ENCODE assay signal across 8 cellular contexts in the genomic region with DNA sequence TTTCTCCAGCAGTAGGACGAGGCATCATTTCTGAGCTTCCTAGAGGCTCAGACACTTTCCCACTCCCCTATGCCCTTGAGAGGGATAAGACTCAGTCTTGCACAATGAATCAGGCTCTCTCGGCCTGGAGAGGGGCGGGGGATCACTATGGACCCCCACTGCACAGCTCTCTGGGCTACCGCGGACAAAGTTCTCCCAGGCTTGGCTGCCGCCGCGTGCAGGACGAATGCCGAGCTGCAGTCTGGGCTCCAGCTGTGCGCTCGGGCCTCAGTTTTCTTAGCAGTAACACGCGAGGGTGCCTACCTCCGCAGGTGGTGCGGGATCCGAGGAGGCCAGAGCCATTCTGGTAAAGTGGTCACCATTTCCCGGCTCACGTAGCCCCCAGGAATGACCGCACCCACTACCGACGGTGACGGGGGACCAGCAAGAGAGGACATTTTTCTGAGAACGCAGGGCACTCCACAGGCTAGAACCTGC.
DNase-seq lines count a peak whose midpoint lies in the region; ATAC-seq and TF ChIP-seq lines count a peak whose summit lies in the region.

No MANE protein-coding gene starts in this region.

- H3K36me3 ChIP-seq in ACC112 (ENCODE audit: insufficient read depth, low read length), result no peaks in the 10 kb centered on the region
- no peaks in the 10 kb centered on the region for H3K36me3 ChIP-seq in muscle layer of duodenum (ENCODE audit: control insufficient read depth in 1 of 2, insufficient read depth in 2 of 2, low read length in 2 of 2)

- peak overlapping the region; percentile 91 for H2AFZ ChIP-seq in ACC112 (ENCODE audit: low read length, unreplicated experiment)

- H3K9me3 Mint-ChIP-seq in dendritic cell treated with granulocyte-macrophage colony-stimulating factor and Interleukin-4, amounts not matched to agents 40 ng/mL and 50 ng/mL, for 4 days, result no peaks in the 10 kb centered on the region

- H3K4me1 Mint-ChIP-seq in dendritic cell treated with granulocyte-macrophage colony-stimulating factor and Interleukin-4, amounts not matched to agents 40 ng/mL and 50 ng/mL, for 4 days (ENCODE audit: low read depth), result peaks cover 50% of the 10 kb centered on the region

- intact Hi-C loops in dendritic cell treated with granulocyte-macrophage colony-stimulating factor and Interleukin-4, amounts not matched to agents 40 ng/mL and 50 ng/mL, for 4 days (cut with micrococcal nuclease), result loop anchor here (1.0 kb wide), 1 partner anchor 51 kb away; a partner anchor contains a TSS

- H3K36me3 Mint-ChIP-seq in dendritic cell treated with granulocyte-macrophage colony-stimulating factor and Interleukin-4, amounts not matched to agents 40 ng/mL and 50 ng/mL, for 4 days (ENCODE audit: low read depth), result no peaks in the 10 kb centered on the region

- H3K4me1 ChIP-seq in ACC112 (ENCODE audit: control insufficient read depth, insufficient read depth, low read length, unreplicated experiment) (peaks cover 6% of the 10 kb centered on the region), muscle layer of duodenum (ENCODE audit: control insufficient read depth in 1 of 2, insufficient read depth in 2 of 2, low read length in 2 of 2) (peaks cover 7 to 37% of the 10 kb centered on the region in 2 donors)

- H3K79me2 ChIP-seq in ACC112 (ENCODE audit: control insufficient read depth, insufficient read depth, low read length, unreplicated experiment), result no peaks in the 10 kb centered on the region

- no peak for TF ChIP-seq CTCF in NB4 (IDR thresholded peaks at IDR 0.05; ENCODE audit: low read depth, low read length)

- DNase-seq in NB4 (ENCODE audit: low read depth) (peak; percentile 30), NCI-H2171 treated with DMSO at 0.1 percent for 48 hours (lab: John Stamatoyannopoulos, UW) (no peak)
- no peak for DNase-seq in effector CD4-positive, alpha-beta T cell

- H3K27me3 Mint-ChIP-seq in dendritic cell treated with granulocyte-macrophage colony-stimulating factor and Interleukin-4, amounts not matched to agents 40 ng/mL and 50 ng/mL, for 4 days, result peaks cover 53% of the 10 kb centered on the region

- H3K4me3 ChIP-seq in ACC112 (ENCODE audit: low read depth, low read length) (peak overlapping the region; percentile 74), NB4 (ENCODE audit: low read depth, low read length) (no peak overlapping the region), muscle layer of duodenum (ENCODE audit: low read depth in 1 of 2, low read length in 2 of 2) (peak overlapping the region; percentile 63 to 68)

- no peak overlapping the region for H3K27ac ChIP-seq in ACC112 (ENCODE audit: low read depth, low read length)
- no peak overlapping the region for H3K27ac ChIP-seq in muscle layer of duodenum (ENCODE audit: low read length)

- peak overlapping the region; percentile 77 for H3K27ac Mint-ChIP-seq in dendritic cell treated with granulocyte-macrophage colony-stimulating factor and Interleukin-4, amounts not matched to agents 40 ng/mL and 50 ng/mL, for 4 days

- TF ChIP-seq POLR2A in NB4 (IDR thresholded peaks at IDR 0.05; ENCODE audit: extremely low read depth, insufficient read length), result no peak

- no peak for ATAC-seq in HG02938 (IDR thresholded peaks at IDR 0.05; ENCODE audit: unreplicated experiment)
- ATAC-seq in HG03521 (IDR thresholded peaks at IDR 0.05; ENCODE audit: unreplicated experiment), result no peak

- H3K9me3 ChIP-seq in muscle layer of duodenum (ENCODE audit: control insufficient read depth in 1 of 2, low read length in 2 of 2), result no peaks in the 10 kb centered on the region

- H3K4me3 Mint-ChIP-seq in dendritic cell treated with granulocyte-macrophage colony-stimulating factor and Interleukin-4, amounts not matched to agents 40 ng/mL and 50 ng/mL, for 4 days, result peak overlapping the region; percentile 78

- no peaks in the 10 kb centered on the region for H3K27me3 ChIP-seq in ACC112 (ENCODE audit: insufficient read depth, low read length)
- H3K27me3 ChIP-seq in muscle layer of duodenum (ENCODE audit: low read depth, low read length), result no peaks in the 10 kb centered on the region
